Comparison of ENCODE assay signal across 29 cellular contexts in the genomic region with DNA sequence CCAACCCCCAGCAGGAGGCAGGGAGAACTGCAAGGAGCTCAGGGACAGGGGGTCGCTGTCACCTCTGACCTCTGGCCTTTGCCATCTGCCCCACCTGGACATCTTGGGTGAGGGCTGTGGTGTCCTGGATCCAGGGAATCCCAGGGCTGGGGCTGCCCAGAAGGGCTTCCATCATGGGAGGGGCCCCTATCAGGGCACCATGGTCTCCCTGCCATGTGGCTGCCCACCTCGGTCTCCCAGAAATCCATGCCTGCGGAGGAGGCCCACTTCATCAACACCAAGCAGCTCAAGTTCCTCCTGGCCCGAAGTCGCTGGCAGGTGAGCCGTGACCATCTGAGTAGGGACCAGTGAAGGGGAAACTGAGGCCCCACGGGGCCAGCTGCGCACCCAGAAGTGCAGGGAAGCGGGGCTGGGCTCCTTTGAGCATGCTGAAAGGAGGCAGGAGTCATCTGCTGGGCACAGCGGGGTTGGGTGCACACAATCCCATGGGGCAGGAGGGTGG. TPM values are rescaled to one million over a fixed set of nuclear protein-coding genes. Genes with fewer than 3 reads are reported as not detected.
DNase-seq lines count a peak whose midpoint lies in the region; ATAC-seq and TF ChIP-seq lines count a peak whose summit lies in the region.
"Had no signal": no experiment of that assay in that cellular context is flagged by ENCODE, and none has a peak within 500 bp of the region (broad histone marks: within the 10 kb centered on the region; RNA-seq: fewer than 3 reads in every experiment).

No MANE protein-coding gene starts in this region.

- no peak overlapping the region for H3K27ac Mint-ChIP-seq in activated naive CD8-positive, alpha-beta T cell treated with anti-CD3 and anti-CD28 coated beads for 36 hours
- H3K27ac Mint-ChIP-seq in type B pancreatic cell: no peak overlapping the region
- H3K27ac Mint-ChIP-seq: activated naive CD4-positive, alpha-beta T cell treated with anti-CD3 and anti-CD28 coated beads, Interleukin-2, amount 50 U/mL, for 24 hours; dendritic cell treated with granulocyte-macrophage colony-stimulating factor and Interleukin-4, amounts not matched to agents 40 ng/mL and 50 ng/mL, for 4 days; HFFc6; mesothelial cell of epicardium; naive thymus-derived CD4-positive, alpha-beta T cell had no signal

- H3K36me3 Mint-ChIP-seq in activated naive CD8-positive, alpha-beta T cell treated with anti-CD3 and anti-CD28 coated beads for 36 hours: no peaks in the 10 kb centered on the region
- no peaks in the 10 kb centered on the region for H3K36me3 Mint-ChIP-seq in type B pancreatic cell
- H3K36me3 Mint-ChIP-seq: activated naive CD4-positive, alpha-beta T cell treated with anti-CD3 and anti-CD28 coated beads, Interleukin-2, amount 50 U/mL, for 24 hours; mesothelial cell of epicardium; naive thymus-derived CD4-positive, alpha-beta T cell had no signal

- no peak for TF ChIP-seq POLR2A in adrenal gland (IDR thresholded peaks at IDR 0.05)

- H3K9me3 Mint-ChIP-seq in activated naive CD8-positive, alpha-beta T cell treated with anti-CD3 and anti-CD28 coated beads for 36 hours: no peaks in the 10 kb centered on the region
- no peaks in the 10 kb centered on the region for H3K9me3 Mint-ChIP-seq in type B pancreatic cell
- H3K9me3 Mint-ChIP-seq: activated naive CD4-positive, alpha-beta T cell treated with anti-CD3 and anti-CD28 coated beads, Interleukin-2, amount 50 U/mL, for 24 hours; dendritic cell treated with granulocyte-macrophage colony-stimulating factor and Interleukin-4, amounts not matched to agents 40 ng/mL and 50 ng/mL, for 4 days; HFFc6; mesothelial cell of epicardium; naive thymus-derived CD4-positive, alpha-beta T cell had no signal

- no peaks in the 10 kb centered on the region for H3K4me1 Mint-ChIP-seq in activated naive CD8-positive, alpha-beta T cell treated with anti-CD3 and anti-CD28 coated beads for 36 hours
- no peaks in the 10 kb centered on the region for H3K4me1 Mint-ChIP-seq in type B pancreatic cell (ENCODE audit: unreplicated experiment)
- H3K4me1 Mint-ChIP-seq: activated naive CD4-positive, alpha-beta T cell treated with anti-CD3 and anti-CD28 coated beads, Interleukin-2, amount 50 U/mL, for 24 hours had no signal

- H3K36me3 ChIP-seq in adrenal gland (replicated peaks in 1 of 2) (no peaks in the 10 kb centered on the region), mucosa of descending colon (ENCODE audit: low read depth) (no peaks in the 10 kb centered on the region), SJCRH30 (no peaks in the 10 kb centered on the region)
- H3K36me3 ChIP-seq: ascending aorta, esophagus squamous epithelium, transverse colon had no signal

- H3K27me3 Mint-ChIP-seq in activated naive CD8-positive, alpha-beta T cell treated with anti-CD3 and anti-CD28 coated beads for 36 hours: no peaks in the 10 kb centered on the region
- no peaks in the 10 kb centered on the region for H3K27me3 Mint-ChIP-seq in type B pancreatic cell
- H3K27me3 Mint-ChIP-seq: activated naive CD4-positive, alpha-beta T cell treated with anti-CD3 and anti-CD28 coated beads, Interleukin-2, amount 50 U/mL, for 24 hours; dendritic cell treated with granulocyte-macrophage colony-stimulating factor and Interleukin-4, amounts not matched to agents 40 ng/mL and 50 ng/mL, for 4 days; naive thymus-derived CD4-positive, alpha-beta T cell had no signal

- TF ChIP-seq CTCF in GM12864 (IDR thresholded peaks at IDR 0.05; ENCODE audit: low read depth, low read length, missing control alignments) (peak; percentile 16), adrenal gland (IDR thresholded peaks at IDR 0.05) (no peak), mucosa of descending colon (IDR thresholded peaks at IDR 0.05) (no peak), type B pancreatic cell (conservative IDR thresholded peaks at IDR 0.05) (no peak)

- H3K4me3 Mint-ChIP-seq in activated naive CD8-positive, alpha-beta T cell treated with anti-CD3 and anti-CD28 coated beads for 36 hours: no peak overlapping the region
- no peak overlapping the region for H3K4me3 Mint-ChIP-seq in type B pancreatic cell
- H3K4me3 Mint-ChIP-seq: activated naive CD4-positive, alpha-beta T cell treated with anti-CD3 and anti-CD28 coated beads, Interleukin-2, amount 50 U/mL, for 24 hours; dendritic cell treated with granulocyte-macrophage colony-stimulating factor and Interleukin-4, amounts not matched to agents 40 ng/mL and 50 ng/mL, for 4 days; HFFc6; mesothelial cell of epicardium; naive thymus-derived CD4-positive, alpha-beta T cell had no signal

- H3K4me1 ChIP-seq in adrenal gland (replicated peaks in 1 of 2) (peaks cover 22 to 32% of the 10 kb centered on the region in 2 donors), mucosa of descending colon (ENCODE audit: low read depth) (peaks cover 4% of the 10 kb centered on the region), SJCRH30 (no peaks in the 10 kb centered on the region)

- DNase-seq in 8988T: peak; percentile 6
- DNase-seq in GM12864 (ENCODE audit: low read depth): no peak
- peak in 4 of 7 donors; percentile 4 to 50 (median 12) for DNase-seq in adrenal gland
- DNase-seq in mucosa of descending colon: peak in 2 of 3 donors; percentile 18 to 35
- DNase-seq in SJCRH30: no peak
- DNase-seq in NCI-H226: no peak
- no peak for DNase-seq in activated naive CD8-positive, alpha-beta T cell treated with anti-CD3 and anti-CD28 coated beads for 36 hours
- DNase-seq in type B pancreatic cell (ENCODE audit: extremely low spot score, unreplicated experiment): no peak
- DNase-seq: activated CD4-positive, alpha-beta T cell treated with anti-CD3 and anti-CD28 coated beads, Interleukin-2, amount 50 U/mL, for 48 hours; activated CD4-positive, CD25-positive, alpha-beta regulatory T cell; caudate nucleus; DND-41; esophagus squamous epithelium; foreskin melanocyte; HFFc6; Kasumi-1; left colon; naive thymus-derived CD4-positive, alpha-beta T cell; NCI-H524; occipital lobe; SIG-M5; transverse colon had no signal

- no peaks in the 10 kb centered on the region for H3K9me3 ChIP-seq in adrenal gland (replicated peaks in 1 of 3)
- no peaks in the 10 kb centered on the region for H3K9me3 ChIP-seq in mucosa of descending colon
- H3K9me3 ChIP-seq in SJCRH30 (replicated peaks): no peaks in the 10 kb centered on the region
- H3K9me3 ChIP-seq: ascending aorta, Caco-2, esophagus squamous epithelium, transverse colon had no signal

- no peak for ATAC-seq in mucosa of descending colon
- ATAC-seq: naive thymus-derived CD4-positive, alpha-beta T cell had no signal

- H3K4me3 ChIP-seq in GM12864 (ENCODE audit: low read depth, low read length): no peak overlapping the region
- H3K4me3 ChIP-seq in adrenal gland: no peak overlapping the region
- no peak overlapping the region for H3K4me3 ChIP-seq in mucosa of descending colon
- no peak overlapping the region for H3K4me3 ChIP-seq in SJCRH30
- H3K4me3 ChIP-seq: ascending aorta, esophagus squamous epithelium, hepatocyte, transverse colon had no signal

- H3K27me3 ChIP-seq in adrenal gland (no peaks in the 10 kb centered on the region), SJCRH30 (peaks cover 48% of the 10 kb centered on the region)
- H3K27me3 ChIP-seq: ascending aorta, hepatocyte had no signal

- peak overlapping the region in 1 of 5 donors; percentile 99 for H3K27ac ChIP-seq in adrenal gland
- no peak overlapping the region for H3K27ac ChIP-seq in SJCRH30
- H3K27ac ChIP-seq: ascending aorta, esophagus squamous epithelium, hepatocyte, HL-60, transverse colon had no signal

- WGBS in adrenal gland, 4 donors: 85 to 87% (median 86%) methylated on average over 4 to 10 of the region's 10 CpGs

- intact Hi-C loops in adrenal gland (cut with DNase I) (no loop called here), mucosa of descending colon (cut with DNase I, micrococcal nuclease) (no loop called here)

RNA-seq across cellular contexts. Expression of gene TRIM11, which starts 36.1 kb away (rescaled TPM):
- total RNA-seq in adrenal gland (10 to 100 TPM; 12.1 to 26.7 (median 19.1) TPM), mucosa of descending colon (10 to 100 TPM; 32.1 to 40.4 (median 35.0) TPM), type B pancreatic cell (ENCODE audit: low replicate concordance) (33.6 and 38.0 TPM in 2 replicates)
- polyA plus RNA-seq in adrenal gland: 10 to 100 TPM in 2 of 3 donors, 1 to 10 TPM in 1; 3.5 to 17.2 (median 12.8) TPM
- 25.5 and 30.7 TPM in 2 replicates for total RNA-seq in SJCRH30 (2014; rRNA removed; shearing (Covaris generic))
- total RNA-seq in activated naive CD8-positive, alpha-beta T cell treated with anti-CD3 and anti-CD28 coated beads for 36 hours: 10 to 100 TPM; 32.7 to 36.1 TPM

RNA-seq across cellular contexts. Expression of gene TRIM17, which starts 46.2 kb away (rescaled TPM):
- 1 to 10 TPM in 3 of 8 donors, under 1 TPM in 3, not detected in 2; 0.42 to 7.4 (median 1.2) TPM for total RNA-seq in adrenal gland
- 1 to 10 TPM in 1 of 3 donors, under 1 TPM in 1, not detected in 1; 0.74 to 1.8 TPM for polyA plus RNA-seq in adrenal gland
- under 1 TPM in 2 of 3 donors, not detected in 1; 0.39 to 0.76 TPM for total RNA-seq in mucosa of descending colon
- total RNA-seq in SJCRH30 (2014; rRNA removed; shearing (Covaris generic)): not detected in 2 replicates
- 1 to 10 TPM; 1.3 to 1.9 TPM for total RNA-seq in activated naive CD8-positive, alpha-beta T cell treated with anti-CD3 and anti-CD28 coated beads for 36 hours
- total RNA-seq in type B pancreatic cell (ENCODE audit: low replicate concordance): 7.8 and 9.4 TPM in 2 replicates
- total RNA-seq: ascending aorta, transverse colon had no signal

Comparison
In these comparisons a context has a peak if more than half of its experiments do, and no peak if none do; other contexts are left out.
1. DNase-seq: peak in 8988T (single experiment), adrenal gland (4 of 7) and mucosa of descending colon (2 of 3); none in GM12864 (single experiment), SJCRH30 (0 of 2), NCI-H226 (single experiment), activated naive CD8-positive, alpha-beta T cell treated with anti-CD3 and anti-CD28 coated beads for 36 hours (single experiment) and type B pancreatic cell (single experiment).